ENCODE assay signal across 26 cellular contexts in genomic region chr7:64655811-64656210, GRCh38.
"Had no signal": no experiment of that assay in that cellular context is flagged by ENCODE, and none has a peak within 500 bp of the region (broad histone marks: within the 10 kb centered on the region; RNA-seq: fewer than 3 reads in every experiment).

No MANE protein-coding gene starts in this region.

- H3K4me1 ChIP-seq: left lung, neural progenitor cell, pancreas, prostate gland, right lobe of liver, stomach, tibial artery, upper lobe of right lung, uterus had no signal

- H3K4me2 ChIP-seq: neural progenitor cell, smooth muscle cell had no signal

- DNase-seq: hippocampal formation; kidney glomerular epithelial cell; left cardiac atrium; left lung; mesendoderm; naive B cell; natural killer cell; nephron progenitor cell; pancreas; posterior cingulate gyrus; right lobe of liver; stimulated activated CD4-positive, alpha-beta T cell treated with anti-CD3 and anti-CD28 coated beads, Interleukin-1b, Interleukin-23, amount 100 ng/mL, for 48 hours; stimulated activated CD4-positive, alpha-beta T cell treated with anti-CD3 and anti-CD28 coated beads, Interleukin-2, amount 100 ng/mL, for 48 hours; stimulated activated CD4-positive, alpha-beta T cell treated with anti-CD3 and anti-CD28 coated beads, Interleukin-4, amount 100 ng/mL, for 4 hours; stimulated activated naive B cell treated with anti-CD40 and anti-IgM and Interleukin-4, amounts not matched to agents 10 μg/mL and 1 μg/mL and 100 μg/mL, for 72 hours; stimulated activated naive CD8-positive, alpha-beta T cell treated with anti-CD3 and anti-CD28 coated beads, Interleukin-15, Interleukin-2, amounts not matched to agents 100 U/mL and 50 U/mL, for 24 hours; stomach; tibial artery; upper lobe of right lung; uterus had no signal

- H3K27ac ChIP-seq: left lung, neural progenitor cell, pancreas, prostate gland, right lobe of liver, stomach, thoracic aorta, tibial artery, upper lobe of right lung, uterus had no signal

- H3K9ac ChIP-seq: neural progenitor cell had no signal

- FAIRE-seq: keratinocyte, pancreas had no signal

- H3K4me3 ChIP-seq: left lung, lung, neural progenitor cell, pancreas, prostate gland, right lobe of liver, smooth muscle cell, stomach, thoracic aorta, tibial artery, upper lobe of right lung, uterus had no signal

- H3K36me3 ChIP-seq: left lung, neural progenitor cell, pancreas, prostate gland, right lobe of liver, stomach, thoracic aorta, tibial artery, upper lobe of right lung, uterus had no signal

- H2AFZ ChIP-seq: neural progenitor cell had no signal

- H3K9me3 ChIP-seq: pancreas, prostate gland, right lobe of liver, stomach, thoracic aorta, tibial artery, upper lobe of right lung, uterus had no signal

- H3K27me3 ChIP-seq: left lung, neural progenitor cell, pancreas, right lobe of liver, stomach, tibial artery, upper lobe of right lung, uterus had no signal
